Comparison of ENCODE assay signal across 8 cellular contexts in the genomic region with DNA sequence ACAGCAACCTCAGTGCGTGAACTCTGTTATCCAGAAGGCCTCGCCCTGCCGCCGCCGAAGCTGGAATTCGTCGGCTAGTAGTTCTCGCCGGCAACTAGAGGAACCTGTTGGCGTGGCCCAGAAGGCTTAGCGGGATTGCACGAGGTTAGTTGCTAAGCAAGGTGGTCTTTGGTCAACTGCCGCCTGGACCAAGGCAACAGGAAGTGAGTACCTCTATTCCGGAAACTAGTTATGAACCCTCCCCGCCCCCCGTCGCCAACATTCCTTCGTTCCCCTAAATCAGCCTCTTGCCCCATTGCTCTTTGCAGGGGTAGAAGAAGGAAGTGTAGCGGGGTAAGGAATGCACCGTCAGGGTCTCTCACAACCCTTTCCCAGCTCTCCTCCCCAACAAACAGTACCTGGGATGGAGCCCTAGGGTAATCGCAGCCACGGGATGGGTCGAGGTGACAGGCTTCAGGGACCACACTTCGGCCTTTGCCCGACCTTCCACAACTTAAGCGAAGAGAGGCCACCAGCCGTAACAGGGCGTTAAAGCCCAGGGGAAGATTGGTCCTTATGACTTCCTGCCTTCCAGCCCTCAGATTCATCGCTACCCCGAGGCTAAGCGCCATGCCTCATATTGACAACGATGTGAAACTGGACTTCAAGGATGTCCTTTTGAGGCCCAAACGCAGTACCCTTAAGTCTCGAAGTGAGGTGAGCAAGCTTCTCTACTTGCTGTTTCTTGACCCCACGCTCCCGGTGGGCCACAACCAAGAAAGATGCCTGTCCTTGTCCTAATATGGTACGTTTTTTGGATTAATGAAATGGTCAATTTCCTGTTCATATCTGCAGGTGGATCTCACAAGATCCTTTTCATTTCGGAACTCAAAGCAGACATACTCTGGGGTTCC. TPM values are rescaled to one million over a fixed set of nuclear protein-coding genes. Genes with fewer than 3 reads are reported as not detected.
DNase-seq lines count a peak whose midpoint lies in the region; ATAC-seq and TF ChIP-seq lines count a peak whose summit lies in the region.

A gene (plus strand): TSS at position 285 of the 893 bp plus-strand sequence. CDS start 325 bp downstream, at position 610.

- no peaks in the 10 kb centered on the region for H3K9me2 ChIP-seq in SU-DHL-6 (replicated peaks; ENCODE audit: insufficient read depth, low read length)

- H3K79me2 ChIP-seq in SU-DHL-6 (ENCODE audit: insufficient read depth, low read length), result peaks cover 48% of the 10 kb centered on the region

- H2AFZ ChIP-seq in SU-DHL-6 (ENCODE audit: low read depth, low read length, severe bottlenecking), result peak within 1 kb of the TSS; percentile 93

- TF ChIP-seq CTCF in SU-DHL-6 (IDR thresholded peaks at IDR 0.05; ENCODE audit: insufficient read depth, low read length, poor library complexity, severe bottlenecking) (no peak), epithelial cell of proximal tubule (conservative IDR thresholded peaks at IDR 0.05; ENCODE audit: low read depth, low read length) (no peak)

- no peak for DNase-seq in epithelial cell of proximal tubule (ENCODE audit: low read depth)
- DNase-seq in naive B cell, result no peak
- DNase-seq in inferior parietal cortex (ENCODE audit: extremely low spot score), result no peak
- no peak for DNase-seq in DMS53 treated with DMSO at 0.1 percent for 48 hours (lab: John Stamatoyannopoulos, UW; ENCODE audit: unreplicated experiment)

- H4K20me1 ChIP-seq in SU-DHL-6 (ENCODE audit: low read depth, low read length), result no peaks in the 10 kb centered on the region

- peak within 1 kb of the TSS; percentile 74 for H3K27ac ChIP-seq in SU-DHL-6 (ENCODE audit: low read depth, low read length)

- no peaks in the 10 kb centered on the region for H3K27me3 Mint-ChIP-seq in naive B cell

- peak within 1 kb of the TSS; percentile 82 to 100 (median 99) for H3K4me3 Mint-ChIP-seq in naive B cell

- H3K4me3 ChIP-seq in GM08714 (ENCODE audit: low read length), result peak within 1 kb of the TSS; percentile 79
- H3K4me3 ChIP-seq in SU-DHL-6 (ENCODE audit: insufficient read depth, low read length, poor library complexity, severe bottlenecking), result peak within 1 kb of the TSS; percentile 99
- peak within 1 kb of the TSS; percentile 70 for H3K4me3 ChIP-seq in epithelial cell of proximal tubule (ENCODE audit: low read depth, low read length)

- H3K36me3 ChIP-seq in SU-DHL-6 (ENCODE audit: low read length), result no peaks in the 10 kb centered on the region

- ATAC-seq in GM19463 (IDR thresholded peaks at IDR 0.05; ENCODE audit: unreplicated experiment) (peak; percentile 55), HG03457 (IDR thresholded peaks at IDR 0.05; ENCODE audit: unreplicated experiment) (peak; percentile 32), naive B cell (ENCODE audit: low read depth in 2 of 2) (peak; percentile 44)

- H3F3A ChIP-seq in SU-DHL-6 (ENCODE audit: insufficient read depth), result peaks cover 16% of the 10 kb centered on the region; the same call in 1 of the 2 replicates

- H3K4me2 ChIP-seq in SU-DHL-6 (ENCODE audit: low read depth, low read length, poor library complexity, severe bottlenecking), result peak within 1 kb of the TSS; percentile 85

- peak within 1 kb of the TSS; percentile 81 for H3K9ac ChIP-seq in SU-DHL-6 (ENCODE audit: low read length)

- peaks cover 14 to 23% of the 10 kb centered on the region in 2 donors for H3K36me3 Mint-ChIP-seq in naive B cell

- peak within 1 kb of the TSS; percentile 85 to 98 (median 97) for H3K27ac Mint-ChIP-seq in naive B cell

- peaks cover 39 to 61% (median 50%) of the 10 kb centered on the region in 3 donors for H3K4me1 Mint-ChIP-seq in naive B cell

- no peaks in the 10 kb centered on the region for H3K27me3 ChIP-seq in SU-DHL-6 (ENCODE audit: low read length)

- no peaks in the 10 kb centered on the region for H3K9me3 ChIP-seq in SU-DHL-6 (ENCODE audit: insufficient read depth, low read length)

- H3K9me3 Mint-ChIP-seq in naive B cell, result no peaks in the 10 kb centered on the region

RNA-seq across cellular contexts. Expression of the gene that starts here (rescaled TPM):
- total RNA-seq in epithelial cell of proximal tubule, result 64.2 and 136 TPM in 2 replicates
- polyA plus RNA-seq in naive B cell (ENCODE audit: low read depth in 6 of 6), result 100 to 1,000 TPM in 3 of 6 donors, 10 to 100 TPM in 3; 90.3 to 120 (median 99.2) TPM
